ENCODE assay signal across 8 cellular contexts in genomic region chr13:23695711-23696512, GRCh38.
DNase-seq lines count a peak whose midpoint lies in the region; ATAC-seq, FAIRE-seq and TF ChIP-seq lines count a peak whose summit lies in the region.

No MANE protein-coding gene starts in this region.

- dilution Hi-C loops in keratinocyte (cut with MboI; ENCODE audit: extremely low pct_ligation_motif_present, low sequenced_read_pairs) = no loop called here

- H3K27ac ChIP-seq in keratinocyte (ENCODE audit: control insufficient read depth, insufficient read depth, low read length) = peak overlapping the region; percentile 31

- no peaks in the 10 kb centered on the region for H3K9me3 ChIP-seq in keratinocyte (ENCODE audit: control insufficient read depth, low read depth, low read length)

- no peaks in the 10 kb centered on the region for H4K20me1 ChIP-seq in keratinocyte (ENCODE audit: control insufficient read depth, extremely low read depth, insufficient read depth, low read length)

- DNase-seq in GM19240 (ENCODE audit: insufficient read length, low spot score) = peak; percentile 52
- peak; percentile 26 for DNase-seq in activated T-cell treated with anti-CD3 and anti-CD28 coated beads for 24 hours (ENCODE audit: low read depth)
- DNase-seq in keratinocyte (ENCODE audit: low read depth, low spot score) = no peak
- DNase-seq in stimulated activated CD8-positive, alpha-beta memory T cell treated with anti-CD3 and anti-CD28 coated beads, Interleukin-7, amount 100 ng/mL, for 24 hours (ENCODE audit: low read depth) = peak; percentile 27
- DNase-seq in NCI-H82 (lab: John Stamatoyannopoulos, UW) = no peak
- no peak for DNase-seq in NCI-H2227 treated with DMSO at 0.1 percent for 48 hours (lab: John Stamatoyannopoulos, UW)
- no peak for DNase-seq in NOMO-1 (lab: John Stamatoyannopoulos, UW; ENCODE audit: unreplicated experiment in 2 of 2)

- H3K9me1 ChIP-seq in keratinocyte (ENCODE audit: control insufficient read depth, extremely low read depth, insufficient read depth, low read length) = no peaks in the 10 kb centered on the region

- H3K4me1 ChIP-seq in keratinocyte (ENCODE audit: control insufficient read depth, extremely low read depth, insufficient read depth, low read length) = peaks cover 9% of the 10 kb centered on the region

- FAIRE-seq in keratinocyte (lab: Jason Lieb, UNC) = no peak

- peak overlapping the region; percentile 78 for H3K4me2 ChIP-seq in keratinocyte (ENCODE audit: control insufficient read depth, extremely low read depth, insufficient read depth, low read depth, low read length)

- H3K36me3 ChIP-seq in keratinocyte (ENCODE audit: control insufficient read depth in 2 of 2, extremely low read depth in 1 of 2, insufficient read depth in 2 of 2, low read length in 2 of 2) = no peaks in the 10 kb centered on the region

- peak; percentile 74 for ATAC-seq in HG03442 (IDR thresholded peaks at IDR 0.05; ENCODE audit: unreplicated experiment)

- no peaks in the 10 kb centered on the region for H3K27me3 ChIP-seq in keratinocyte (ENCODE audit: control insufficient read depth, extremely low read depth, insufficient read depth, low read length)

- peak overlapping the region in 1 of 3 experiments; percentile 51 for H3K4me3 ChIP-seq in keratinocyte (ENCODE audit: control insufficient read depth in 2 of 3, extremely low read depth in 1 of 3, insufficient read depth in 2 of 3, low read depth in 1 of 3, low read length in 3 of 3)

- peak overlapping the region; percentile 95 for H2AFZ ChIP-seq in keratinocyte (ENCODE audit: control insufficient read depth, low read length)

- peak overlapping the region; percentile 64 for H3K9ac ChIP-seq in keratinocyte (ENCODE audit: control insufficient read depth, extremely low read depth, insufficient read depth, low read length)

- no peaks in the 10 kb centered on the region for H3K79me2 ChIP-seq in keratinocyte (ENCODE audit: control insufficient read depth, insufficient read depth, low read length)

- TF ChIP-seq CTCF in keratinocyte (optimal IDR thresholded peaks at IDR 0.05 in 1 of 3, IDR thresholded peaks at IDR 0.05 in 1 of 3, conservative IDR thresholded peaks at IDR 0.05 in 1 of 3; ENCODE audit: extremely low read depth in 1 of 3, insufficient read depth in 2 of 3, low read length in 3 of 3) = peak in 1 of 3 experiments; percentile 14

Comparison
In these comparisons a context has a peak if more than half of its experiments do, and no peak if none do; other contexts are left out.
1. DNase-seq: peak in GM19240 (single experiment), activated T-cell treated with anti-CD3 and anti-CD28 coated beads for 24 hours (single experiment) and stimulated activated CD8-positive, alpha-beta memory T cell treated with anti-CD3 and anti-CD28 coated beads, Interleukin-7, amount 100 ng/mL, for 24 hours (single experiment); none in keratinocyte (single experiment), NCI-H82 (single experiment), NCI-H2227 treated with DMSO at 0.1 percent for 48 hours (single experiment) and NOMO-1 (0 of 2).